16 cellular contexts compared by ENCODE assay signal in the genomic region with DNA sequence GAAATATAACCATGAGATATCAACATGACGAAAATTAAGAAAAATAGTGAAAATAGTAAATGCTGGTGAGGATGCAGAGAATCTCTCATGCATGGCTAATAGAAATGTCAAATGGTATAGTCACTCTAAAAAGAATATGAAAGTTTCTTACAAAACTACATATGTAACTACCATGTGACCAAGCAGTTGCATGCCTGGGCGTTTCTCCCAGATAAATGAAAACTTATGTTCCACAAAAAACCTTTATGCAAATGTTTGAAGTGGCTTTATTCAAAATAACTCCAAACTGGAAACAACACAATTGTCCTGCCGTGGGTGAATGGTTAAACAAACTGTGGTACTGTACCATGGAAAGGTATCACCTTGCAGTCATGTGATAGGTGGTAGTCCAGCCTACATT.
DNase-seq lines count a peak whose midpoint lies in the region; TF ChIP-seq lines count a peak whose summit lies in the region.
"Had no signal": no experiment of that assay in that cellular context is flagged by ENCODE, and none has a peak within 500 bp of the region (broad histone marks: within the 10 kb centered on the region; RNA-seq: fewer than 3 reads in every experiment).

No MANE protein-coding gene starts in this region.

- DNase-seq in AG09319 (ENCODE audit: extremely low read depth, low read depth) (peak; percentile 3), DMS53 (lab: John Stamatoyannopoulos, UW) (peak; percentile 45), NCI-H526 (lab: John Stamatoyannopoulos, UW) (peak; percentile 74 to 75), fibroblast of lung (ENCODE audit: low read depth in 2 of 2) (peak in 1 of 2 donors; percentile 18), cerebellar cortex (ENCODE audit: low spot score) (no peak), NCI-H345 treated with DMSO at 0.1 percent for 48 hours (lab: John Stamatoyannopoulos, UW; ENCODE audit: unreplicated experiment) (no peak)
- no peak for DNase-seq in NK-92 treated with Interleukin-12 subunit alpha and Interleukin-12 subunit beta, amount 100 ng/mL, for 24 hours (lab: John Stamatoyannopoulos, UW)
- DNase-seq: CD4-positive, CD25-positive, alpha-beta regulatory T cell; COR-L47; GM23248; HCEC 1CT; IMR-90; NCI-H1694; NCI-H226; NCI-H774; T-cell had no signal

- no peaks in the 10 kb centered on the region for H4K20me1 ChIP-seq in fibroblast of lung (ENCODE audit: control insufficient read depth, extremely low read depth, insufficient read depth, low read length)

- H3K4me1 ChIP-seq in fibroblast of lung (ENCODE audit: control insufficient read depth, extremely low read depth, insufficient read depth, low read length): no peaks in the 10 kb centered on the region

- no peak for TF ChIP-seq CTCF in AG09319 (IDR thresholded peaks at IDR 0.05; ENCODE audit: low read depth, low read length)
- no peak for TF ChIP-seq CTCF in fibroblast of lung (conservative IDR thresholded peaks at IDR 0.05 in 1 of 2, IDR thresholded peaks at IDR 0.05 in 1 of 2; ENCODE audit: low read depth in 1 of 2, low read length in 2 of 2)

- H3K27me3 ChIP-seq in fibroblast of lung (ENCODE audit: control insufficient read depth, insufficient read depth, low read length): no peaks in the 10 kb centered on the region

- H3K4me3 ChIP-seq in fibroblast of lung (replicated peaks in 1 of 4; ENCODE audit: control extremely low read depth in 1 of 4, insufficient read depth in 1 of 4, low read depth in 3 of 4, low read length in 4 of 4): no peak overlapping the region
- H3K4me3 ChIP-seq: GM23248 had no signal

- H3K9me3 ChIP-seq in fibroblast of lung (ENCODE audit: control insufficient read depth, insufficient read depth, low read depth, low read length): no peaks in the 10 kb centered on the region

- no peaks in the 10 kb centered on the region for H3K79me2 ChIP-seq in fibroblast of lung (ENCODE audit: control insufficient read depth, insufficient read depth, low read length)

- H3K27ac ChIP-seq in fibroblast of lung (ENCODE audit: insufficient read depth, low read length): no peak overlapping the region
- H3K27ac ChIP-seq: GM23248 had no signal

- peak overlapping the region; percentile 39 for H2AFZ ChIP-seq in fibroblast of lung (ENCODE audit: low read length)
- H2AFZ ChIP-seq: GM23248 had no signal

- no peak overlapping the region for H3K4me2 ChIP-seq in fibroblast of lung (ENCODE audit: extremely low read depth, insufficient read depth, low read length)

- H3K9ac ChIP-seq in fibroblast of lung (ENCODE audit: insufficient read depth, low read length): no peak overlapping the region
- H3K9ac ChIP-seq: GM23248 had no signal

- H3K36me3 ChIP-seq in fibroblast of lung (ENCODE audit: control insufficient read depth, insufficient read depth, low read length): no peaks in the 10 kb centered on the region

Comparison
In these comparisons a context has a peak if more than half of its experiments do, and no peak if none do; other contexts are left out.
1. DNase-seq: peak in AG09319 (single experiment), DMS53 (single experiment) and NCI-H526 (2 of 2); none in cerebellar cortex (single experiment), NCI-H345 treated with DMSO at 0.1 percent for 48 hours (single experiment) and NK-92 treated with Interleukin-12 subunit alpha and Interleukin-12 subunit beta, amount 100 ng/mL, for 24 hours (single experiment).